8 cellular contexts compared by ENCODE assay signal in the genomic region with DNA sequence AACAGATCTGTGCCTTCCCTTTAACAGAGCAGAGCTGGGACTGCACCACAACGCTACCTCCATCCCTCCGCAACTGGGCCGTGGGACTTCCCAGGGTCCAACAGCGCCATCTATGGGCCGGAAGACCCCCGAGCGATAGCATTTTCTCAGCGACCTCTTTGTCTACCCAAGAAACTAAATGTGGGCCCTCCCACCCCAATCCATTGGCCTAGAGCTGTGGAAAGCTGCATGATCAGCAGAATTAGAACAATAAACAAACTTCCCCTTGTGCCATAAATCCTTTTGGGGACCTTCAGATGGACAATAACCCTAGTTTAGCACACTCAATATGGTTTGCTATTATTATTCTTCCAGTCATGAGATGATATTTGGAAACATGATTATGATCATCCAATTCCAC.
DNase-seq lines count a peak whose midpoint lies in the region; ATAC-seq and TF ChIP-seq lines count a peak whose summit lies in the region.

No MANE protein-coding gene starts in this region.

- peak; percentile 47 for DNase-seq in activated CD4-positive, CD25-positive, alpha-beta regulatory T cell treated with anti-CD3 and anti-CD28 coated beads, Interleukin-2, amount 50 U/mL, for 72 hours
- peak; percentile 64 for DNase-seq in activated naive CD8-positive, alpha-beta T cell treated with anti-CD3 and anti-CD28 coated beads, Interleukin-2, amount 10 ng/mL, durations not matched to agents 7 days and 5 days
- DNase-seq in memory B cell (ENCODE audit: low spot score in 2 of 2) (peak in 1 of 2 donors; percentile 13), esophagus muscularis mucosa (ENCODE audit: extremely low spot score) (no peak)

- H3F3A ChIP-seq in OCI-LY1 (ENCODE audit: insufficient read depth, low read length): no peaks in the 10 kb centered on the region

- H3K4me3 ChIP-seq in OCI-LY1 (ENCODE audit: low read depth, low read length, poor library complexity, severe bottlenecking): no peak overlapping the region
- no peak overlapping the region for H3K4me3 ChIP-seq in esophagus muscularis mucosa

- no peaks in the 10 kb centered on the region for H3K9me2 ChIP-seq in OCI-LY1 (ENCODE audit: low read depth, low read length)

- peaks cover 7% of the 10 kb centered on the region for H3K27me3 Mint-ChIP-seq in activated naive CD8-positive, alpha-beta T cell treated with anti-CD3 and anti-CD28 coated beads, Interleukin-2, amount 10 ng/mL, durations not matched to agents 7 days and 5 days
- peaks cover 14% of the 10 kb centered on the region for H3K27me3 Mint-ChIP-seq in memory B cell

- no peak for TF ChIP-seq EP300 in esophagus muscularis mucosa (IDR thresholded peaks at IDR 0.05)

- 0 out of 2 replicates have a peak, but pooled peaks cover 9% of the 10 kb centered on the region for H3K27me3 ChIP-seq in OCI-LY1 (ENCODE audit: insufficient read depth, low read length)
- H3K27me3 ChIP-seq in esophagus muscularis mucosa: peaks cover 0 to 8% (median 0%) of the 10 kb centered on the region in 4 donors

- H2AFZ ChIP-seq in OCI-LY1 (ENCODE audit: low read length): no peak overlapping the region

- H3K4me1 ChIP-seq in OCI-LY1 (ENCODE audit: insufficient read depth, low read length, severe bottlenecking): no peaks in the 10 kb centered on the region
- H3K4me1 ChIP-seq in esophagus muscularis mucosa: no peaks in the 10 kb centered on the region

- no peaks in the 10 kb centered on the region for H3K4me1 Mint-ChIP-seq in activated naive CD8-positive, alpha-beta T cell treated with anti-CD3 and anti-CD28 coated beads, Interleukin-2, amount 10 ng/mL, durations not matched to agents 7 days and 5 days
- H3K4me1 Mint-ChIP-seq in memory B cell: no peaks in the 10 kb centered on the region

- POLR2A ChIA-PET in activated naive CD8-positive, alpha-beta T cell treated with anti-CD3 and anti-CD28 coated beads, Interleukin-2, amount 10 ng/mL, durations not matched to agents 7 days and 5 days (lab: Charles Lee): no interaction called here

- H3K4me2 ChIP-seq in OCI-LY1 (ENCODE audit: low read length): no peak overlapping the region

- H3K9me3 ChIP-seq in OCI-LY1 (ENCODE audit: low read length) (no peaks in the 10 kb centered on the region), esophagus muscularis mucosa (no peaks in the 10 kb centered on the region)

- H3K27ac Mint-ChIP-seq in activated naive CD8-positive, alpha-beta T cell treated with anti-CD3 and anti-CD28 coated beads, Interleukin-2, amount 10 ng/mL, durations not matched to agents 7 days and 5 days: no peak overlapping the region
- no peak overlapping the region for H3K27ac Mint-ChIP-seq in memory B cell

- TF ChIP-seq CTCF in OCI-LY1 (IDR thresholded peaks at IDR 0.05; ENCODE audit: low read length) (peak; percentile 90), esophagus muscularis mucosa (IDR thresholded peaks at IDR 0.05) (peak in 1 of 3 experiments; percentile 28)

- 23% methylated on average over 8 of the region's 8 CpGs for WGBS in esophagus muscularis mucosa

- H3K9ac ChIP-seq in OCI-LY1 (ENCODE audit: low read length): no peak overlapping the region

- H3K27ac ChIP-seq in OCI-LY1 (ENCODE audit: low read depth, low read length, poor library complexity, severe bottlenecking) (no peak overlapping the region), esophagus muscularis mucosa (replicated peaks in 1 of 4) (no peak overlapping the region)

- H3K36me3 ChIP-seq in OCI-LY1 (ENCODE audit: insufficient read depth, low read length): no peaks in the 10 kb centered on the region
- no peaks in the 10 kb centered on the region for H3K36me3 ChIP-seq in esophagus muscularis mucosa

- H3K79me2 ChIP-seq in OCI-LY1 (ENCODE audit: insufficient read depth, low read length): no peaks in the 10 kb centered on the region

- TF ChIP-seq POLR2A in esophagus muscularis mucosa (IDR thresholded peaks at IDR 0.05; ENCODE audit: low read depth): no peak

- no peak for ATAC-seq in activated CD4-positive, CD25-positive, alpha-beta regulatory T cell treated with anti-CD3 and anti-CD28 coated beads, Interleukin-2, amount 50 U/mL, for 24 hours
- ATAC-seq in HG02870 (IDR thresholded peaks at IDR 0.05; ENCODE audit: unreplicated experiment) (peak; percentile 76), memory B cell (ENCODE audit: low read depth) (peak; percentile 19), GM21447 (IDR thresholded peaks at IDR 0.05; ENCODE audit: unreplicated experiment) (no peak)
- ATAC-seq in activated naive CD8-positive, alpha-beta T cell treated with anti-CD3 and anti-CD28 coated beads, Interleukin-2, amount 10 ng/mL, durations not matched to agents 7 days and 5 days (ENCODE audit: low read depth): peak; percentile 56

- H4K20me1 ChIP-seq in OCI-LY1 (ENCODE audit: insufficient read depth, low read length): no peaks in the 10 kb centered on the region

- intact Hi-C loops in esophagus muscularis mucosa (cut with DNase I): no loop called here

- no peaks in the 10 kb centered on the region for H3K36me3 Mint-ChIP-seq in activated naive CD8-positive, alpha-beta T cell treated with anti-CD3 and anti-CD28 coated beads, Interleukin-2, amount 10 ng/mL, durations not matched to agents 7 days and 5 days
- H3K36me3 Mint-ChIP-seq in memory B cell: peaks cover 3% of the 10 kb centered on the region

- H3K9me3 Mint-ChIP-seq in activated naive CD8-positive, alpha-beta T cell treated with anti-CD3 and anti-CD28 coated beads, Interleukin-2, amount 10 ng/mL, durations not matched to agents 7 days and 5 days: no peaks in the 10 kb centered on the region
- H3K9me3 Mint-ChIP-seq in memory B cell: no peaks in the 10 kb centered on the region

- no peak overlapping the region for H3K4me3 Mint-ChIP-seq in activated naive CD8-positive, alpha-beta T cell treated with anti-CD3 and anti-CD28 coated beads, Interleukin-2, amount 10 ng/mL, durations not matched to agents 7 days and 5 days
- no peak overlapping the region for H3K4me3 Mint-ChIP-seq in memory B cell

Comparison
In these comparisons a context has a peak if more than half of its experiments do, and no peak if none do; other contexts are left out.
1. ATAC-seq: peak in HG02870 (single experiment), activated naive CD8-positive, alpha-beta T cell treated with anti-CD3 and anti-CD28 coated beads, Interleukin-2, amount 10 ng/mL, durations not matched to agents 7 days and 5 days (single experiment) and memory B cell (single experiment); none in activated CD4-positive, CD25-positive, alpha-beta regulatory T cell treated with anti-CD3 and anti-CD28 coated beads, Interleukin-2, amount 50 U/mL, for 24 hours (0 of 2) and GM21447 (single experiment).